ENCODE assay signal across 17 cellular contexts in the genomic region with DNA sequence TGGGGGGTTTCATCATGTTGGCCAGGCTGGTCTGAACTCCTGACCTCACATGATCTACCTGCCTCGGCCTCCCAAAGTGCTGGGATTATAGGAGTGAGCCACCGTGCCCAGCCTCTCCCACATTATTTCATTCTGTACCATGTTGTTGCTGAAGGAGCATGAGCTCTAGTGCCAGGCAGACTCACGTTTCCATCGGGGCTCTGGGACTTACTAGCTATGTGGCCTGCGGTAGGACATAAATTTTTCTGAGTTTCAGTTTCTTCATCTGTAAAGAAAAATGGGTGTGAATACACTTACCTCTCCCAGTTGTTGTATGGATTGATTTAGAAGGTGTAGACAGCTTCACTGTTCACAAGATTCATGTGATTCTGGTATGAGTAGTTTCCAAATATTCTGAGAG. TPM values are rescaled to one million over a fixed set of nuclear protein-coding genes. Genes with fewer than 3 reads are reported as not detected.
DNase-seq lines count a peak whose midpoint lies in the region; ATAC-seq and TF ChIP-seq lines count a peak whose summit lies in the region.
"Had no signal": no experiment of that assay in that cellular context is flagged by ENCODE, and none has a peak within 500 bp of the region (broad histone marks: within the 10 kb centered on the region; RNA-seq: fewer than 3 reads in every experiment).

No MANE protein-coding gene starts in this region.

- H3K27ac ChIP-seq in KMS-11, result peak overlapping the region; percentile 30; the same call in 1 of the 2 replicates

- H3K9ac ChIP-seq in KMS-11, result no peak overlapping the region

- H3K36me3 Mint-ChIP-seq in activated CD8-positive, alpha-beta memory T cell treated with anti-CD3 and anti-CD28 coated beads, Interleukin-2, amount 10 ng/mL, durations not matched to agents 7 days and 5 days, result no peaks in the 10 kb centered on the region
- H3K36me3 Mint-ChIP-seq in osteocyte (ENCODE audit: unreplicated experiment), result no peaks in the 10 kb centered on the region

- no peaks in the 10 kb centered on the region for H3K27me3 ChIP-seq in KMS-11 (ENCODE audit: insufficient read depth, low read depth)
- H3K27me3 ChIP-seq: tibial nerve had no signal

- peak overlapping the region; percentile 81 for H3K4me2 ChIP-seq in KMS-11

- DNase-seq in activated CD8-positive, alpha-beta memory T cell treated with anti-CD3 and anti-CD28 coated beads, Interleukin-2, amount 10 ng/mL, durations not matched to agents 7 days and 5 days, result no peak
- no peak for DNase-seq in activated CD8-positive, alpha-beta memory T cell treated with anti-CD3 and anti-CD28 coated beads, Interleukin-2, amount 50 U/mL, for 48 hours
- DNase-seq in osteocyte (ENCODE audit: extremely low spot score, unreplicated experiment) (peak; percentile 48), NCI-H82 (lab: John Stamatoyannopoulos, UW) (no peak), DMS 273 (lab: John Stamatoyannopoulos, UW; ENCODE audit: unreplicated experiment) (no peak), HCEC 1CT (no peak)
- DNase-seq: activated naive CD4-positive, alpha-beta T cell treated with anti-CD3 and anti-CD28 coated beads for 36 hours; cortex of kidney; NCI-H1436 had no signal

- no peaks in the 10 kb centered on the region for H4K20me1 ChIP-seq in KMS-11 (ENCODE audit: insufficient read depth)

- H3K4me1 ChIP-seq in KMS-11 (ENCODE audit: low read depth, poor library complexity, severe bottlenecking), result peaks cover 20% of the 10 kb centered on the region
- H3K4me1 ChIP-seq: tibial nerve had no signal

- no peaks in the 10 kb centered on the region for H3K36me3 ChIP-seq in KMS-11 (ENCODE audit: insufficient read depth)
- H3K36me3 ChIP-seq: tibial nerve had no signal

- no peak for TF ChIP-seq CTCF in KMS-11 (conservative IDR thresholded peaks at IDR 0.05; ENCODE audit: low read depth, low read length)
- TF ChIP-seq CTCF in osteocyte (IDR thresholded peaks at IDR 0.05), result no peak

- H3K27ac Mint-ChIP-seq in activated CD8-positive, alpha-beta memory T cell treated with anti-CD3 and anti-CD28 coated beads, Interleukin-2, amount 10 ng/mL, durations not matched to agents 7 days and 5 days, result peak overlapping the region; percentile 79
- H3K27ac Mint-ChIP-seq in osteocyte (ENCODE audit: unreplicated experiment), result no peak overlapping the region
- H3K27ac Mint-ChIP-seq: activated naive CD4-positive, alpha-beta T cell treated with anti-CD3 and anti-CD28 coated beads for 36 hours had no signal

- H3K27me3 Mint-ChIP-seq in activated CD8-positive, alpha-beta memory T cell treated with anti-CD3 and anti-CD28 coated beads, Interleukin-2, amount 10 ng/mL, durations not matched to agents 7 days and 5 days, result peaks cover 13% of the 10 kb centered on the region
- no peaks in the 10 kb centered on the region for H3K27me3 Mint-ChIP-seq in osteocyte (ENCODE audit: unreplicated experiment)

- H3K4me3 ChIP-seq in KMS-11 (IDR thresholded peaks at IDR 0.05; ENCODE audit: insufficient read depth, low read depth, low read length), result no peak overlapping the region
- H3K4me3 ChIP-seq: lung had no signal

- H3K4me1 Mint-ChIP-seq in activated CD8-positive, alpha-beta memory T cell treated with anti-CD3 and anti-CD28 coated beads, Interleukin-2, amount 10 ng/mL, durations not matched to agents 7 days and 5 days, result peaks cover 12% of the 10 kb centered on the region
- no peaks in the 10 kb centered on the region for H3K4me1 Mint-ChIP-seq in osteocyte (ENCODE audit: unreplicated experiment)

- CTCF ChIA-PET in activated CD8-positive, alpha-beta memory T cell treated with anti-CD3 and anti-CD28 coated beads, Interleukin-2, amount 10 ng/mL, durations not matched to agents 7 days and 5 days (lab: Charles Lee), result interaction anchor here (0.8 to 1.5 kb wide), 5 partner anchors 8 to 79 kb away, joined by 3 to 4 read pairs (median 4); no protein-coding TSS in a partner anchor

- H2AFZ ChIP-seq in KMS-11 (ENCODE audit: low read depth), result peak overlapping the region; percentile 26

- peak overlapping the region; percentile 65 for H3K4me3 Mint-ChIP-seq in activated CD8-positive, alpha-beta memory T cell treated with anti-CD3 and anti-CD28 coated beads, Interleukin-2, amount 10 ng/mL, durations not matched to agents 7 days and 5 days
- H3K4me3 Mint-ChIP-seq in osteocyte (ENCODE audit: unreplicated experiment), result no peak overlapping the region

- H3K9me3 Mint-ChIP-seq in activated CD8-positive, alpha-beta memory T cell treated with anti-CD3 and anti-CD28 coated beads, Interleukin-2, amount 10 ng/mL, durations not matched to agents 7 days and 5 days (ENCODE audit: low read depth), result no peaks in the 10 kb centered on the region
- no peaks in the 10 kb centered on the region for H3K9me3 Mint-ChIP-seq in osteocyte (ENCODE audit: unreplicated experiment)
- H3K9me3 Mint-ChIP-seq: activated naive CD4-positive, alpha-beta T cell treated with anti-CD3 and anti-CD28 coated beads for 36 hours had no signal

- H3K79me2 ChIP-seq in KMS-11 (ENCODE audit: insufficient read depth, low read depth), result no peaks in the 10 kb centered on the region

- ATAC-seq in activated CD8-positive, alpha-beta memory T cell treated with anti-CD3 and anti-CD28 coated beads, Interleukin-2, amount 10 ng/mL, durations not matched to agents 7 days and 5 days, result no peak
- ATAC-seq in GM21723 (IDR thresholded peaks at IDR 0.05; ENCODE audit: unreplicated experiment), result peak; percentile 38

RNA-seq across cellular contexts. Expression of gene CCL20, which starts 30.8 kb away (rescaled TPM):
- total RNA-seq in activated CD8-positive, alpha-beta memory T cell treated with anti-CD3 and anti-CD28 coated beads, Interleukin-2, amount 10 ng/mL, durations not matched to agents 7 days and 5 days, result under 1 TPM in 1 of 2 experiments, not detected in 1; 0.82 TPM
- total RNA-seq in osteocyte, result not detected in 2 replicates
- total RNA-seq: A673, frontal cortex, tibial nerve had no signal

RNA-seq across cellular contexts. Expression of gene SCYGR8, which starts 37.1 kb away (rescaled TPM):
- not detected for total RNA-seq in activated CD8-positive, alpha-beta memory T cell treated with anti-CD3 and anti-CD28 coated beads, Interleukin-2, amount 10 ng/mL, durations not matched to agents 7 days and 5 days
- not detected in 2 replicates for total RNA-seq in osteocyte
- total RNA-seq: A673; activated naive CD4-positive, alpha-beta T cell treated with anti-CD3 and anti-CD28 coated beads for 36 hours; Daoy; frontal cortex; lung; pulmonary artery endothelial cell; tibial nerve had no signal

RNA-seq across cellular contexts. Expression of gene SCYGR7, which starts 54.7 kb away (rescaled TPM):
- not detected for total RNA-seq in activated CD8-positive, alpha-beta memory T cell treated with anti-CD3 and anti-CD28 coated beads, Interleukin-2, amount 10 ng/mL, durations not matched to agents 7 days and 5 days
- not detected in 2 replicates for total RNA-seq in osteocyte
- total RNA-seq: A673; activated naive CD4-positive, alpha-beta T cell treated with anti-CD3 and anti-CD28 coated beads for 36 hours; Daoy; frontal cortex; lung; pulmonary artery endothelial cell; tibial nerve had no signal

RNA-seq across cellular contexts. Expression of gene SCYGR6, which starts 58.2 kb away (rescaled TPM):
- not detected for total RNA-seq in activated CD8-positive, alpha-beta memory T cell treated with anti-CD3 and anti-CD28 coated beads, Interleukin-2, amount 10 ng/mL, durations not matched to agents 7 days and 5 days
- not detected in 2 replicates for total RNA-seq in osteocyte
- total RNA-seq: A673; activated naive CD4-positive, alpha-beta T cell treated with anti-CD3 and anti-CD28 coated beads for 36 hours; Daoy; frontal cortex; lung; pulmonary artery endothelial cell; tibial nerve had no signal
